Comparison of ENCODE assay signal across 16 cellular contexts in the genomic region with DNA sequence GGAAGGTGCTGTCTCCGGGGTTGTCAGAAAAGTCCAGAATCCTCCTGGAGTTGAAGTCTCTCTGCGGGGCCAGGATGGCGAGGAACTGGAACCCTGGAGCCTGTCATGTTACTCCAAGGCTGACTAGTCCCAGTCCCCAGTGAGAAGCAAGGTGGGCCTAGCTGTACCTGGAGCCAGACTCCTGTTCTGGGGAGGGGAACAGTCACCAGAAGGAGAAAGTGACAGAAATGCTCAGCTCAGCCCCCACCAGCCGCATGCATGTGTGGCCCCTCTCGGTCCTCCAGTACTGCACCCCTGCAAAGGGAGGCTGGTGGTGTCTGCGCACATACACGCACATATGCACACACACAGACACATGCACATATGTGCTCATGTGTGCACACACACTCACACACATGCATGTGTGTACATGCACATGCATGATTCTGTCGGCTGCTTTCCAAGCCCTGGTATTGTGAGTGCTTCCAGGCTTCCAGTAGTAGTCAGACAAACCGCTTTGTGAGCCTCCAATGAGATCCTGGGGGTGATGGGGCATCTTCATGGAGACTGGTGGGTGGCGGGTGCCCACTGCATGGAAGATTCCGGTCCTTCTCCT.
"Had no signal": no experiment of that assay in that cellular context is flagged by ENCODE, and none has a peak within 500 bp of the region (broad histone marks: within the 10 kb centered on the region; RNA-seq: fewer than 3 reads in every experiment).

No MANE protein-coding gene starts in this region.

- H3K27me3 Mint-ChIP-seq: activated CD4-positive, alpha-beta T cell treated with anti-CD3 and anti-CD28 coated beads for 36 hours had no signal

- H3K27ac Mint-ChIP-seq: activated CD4-positive, alpha-beta T cell treated with anti-CD3 and anti-CD28 coated beads for 36 hours; activated naive CD4-positive, alpha-beta T cell treated with anti-CD3 and anti-CD28 coated beads, Interleukin-2, amount 50 U/mL, for 72 hours; memory B cell; nephron; stimulated activated memory B cell treated with anti-CD40 and anti-IgM and Interleukin-4, amounts not matched to agents 10 μg/mL and 1 μg/mL and 100 μg/mL, for 72 hours had no signal

- ATAC-seq: activated CD4-positive, alpha-beta T cell treated with anti-CD3 and anti-CD28 coated beads for 36 hours; activated naive CD4-positive, alpha-beta T cell treated with anti-CD3 and anti-CD28 coated beads, Interleukin-2, amount 50 U/mL, for 72 hours; foreskin keratinocyte; left lung; stimulated activated memory B cell treated with anti-CD40 and anti-IgM and Interleukin-4, amounts not matched to agents 10 μg/mL and 1 μg/mL and 100 μg/mL, for 72 hours had no signal

- H3K4me1 ChIP-seq: parathyroid adenoma had no signal

- H3K4me1 Mint-ChIP-seq: activated CD4-positive, alpha-beta T cell treated with anti-CD3 and anti-CD28 coated beads for 36 hours; stimulated activated memory B cell treated with anti-CD40 and anti-IgM and Interleukin-4, amounts not matched to agents 10 μg/mL and 1 μg/mL and 100 μg/mL, for 72 hours had no signal

- H3K36me3 ChIP-seq: heart left ventricle, left lung, tibial nerve had no signal

- H3K4me3 ChIP-seq: dorsolateral prefrontal cortex, heart left ventricle, left lung, skin epidermis, tibial nerve had no signal

- H3K27ac ChIP-seq: dorsolateral prefrontal cortex, foreskin keratinocyte, left lung, parathyroid adenoma, skin epidermis, tibial nerve had no signal

- H3K27me3 ChIP-seq: dorsolateral prefrontal cortex, heart left ventricle, left lung, tibial nerve had no signal

- H3K36me3 Mint-ChIP-seq: brain; memory B cell; stimulated activated memory B cell treated with anti-CD40 and anti-IgM and Interleukin-4, amounts not matched to agents 10 μg/mL and 1 μg/mL and 100 μg/mL, for 72 hours had no signal

- DNase-seq: activated CD4-positive, alpha-beta T cell treated with anti-CD3 and anti-CD28 coated beads for 36 hours; activated CD8-positive, alpha-beta memory T cell treated with anti-CD3 and anti-CD28 coated beads for 24 hours; amniotic stem cell; foreskin keratinocyte; left lung; T-helper 9 cell had no signal

- H3K4me3 Mint-ChIP-seq: activated CD4-positive, alpha-beta T cell treated with anti-CD3 and anti-CD28 coated beads for 36 hours; brain; memory B cell; nephron; stimulated activated memory B cell treated with anti-CD40 and anti-IgM and Interleukin-4, amounts not matched to agents 10 μg/mL and 1 μg/mL and 100 μg/mL, for 72 hours had no signal
